ENCODE assay signal across 10 cellular contexts in genomic region chr6:8065519-8065911, GRCh38. TPM values are rescaled to one million over a fixed set of nuclear protein-coding genes. Genes with fewer than 3 reads are reported as not detected.
DNase-seq lines count a peak whose midpoint lies in the region; ATAC-seq, FAIRE-seq and TF ChIP-seq lines count a peak whose summit lies in the region.
"Had no signal": no experiment of that assay in that cellular context is flagged by ENCODE, and none has a peak within 500 bp of the region (broad histone marks: within the 10 kb centered on the region; RNA-seq: fewer than 3 reads in every experiment).

No MANE protein-coding gene starts in this region.

- H3K36me3 ChIP-seq in OCI-LY1 (ENCODE audit: insufficient read depth, low read length) = peaks cover 11% of the 10 kb centered on the region
- H3K36me3 ChIP-seq: transverse colon had no signal

- H2AFZ ChIP-seq in OCI-LY1 (ENCODE audit: low read length) = peak overlapping the region; percentile 92

- no peak overlapping the region for H3K4me2 ChIP-seq in OCI-LY1 (ENCODE audit: low read length)

- DNase-seq in GM12892 (ENCODE audit: insufficient read length) = no peak
- DNase-seq in kidney glomerular epithelial cell (lab: John Stamatoyannopoulos, UW) = peak; percentile 41
- DNase-seq in NCI-H1092 treated with DMSO at 0.1 percent for 48 hours (lab: John Stamatoyannopoulos, UW) = no peak
- DNase-seq in RWPE1 (ENCODE audit: low spot score) = no peak
- DNase-seq in Right ventricle myocardium inferior (ENCODE audit: missing footprints) = no peak
- no peak for DNase-seq in central memory CD4-positive, alpha-beta T cell
- DNase-seq: transverse colon had no signal

- no peaks in the 10 kb centered on the region for H3K79me2 ChIP-seq in OCI-LY1 (ENCODE audit: insufficient read depth, low read length)

- no peaks in the 10 kb centered on the region for H3K9me3 ChIP-seq in OCI-LY1 (ENCODE audit: low read length)
- H3K9me3 ChIP-seq: transverse colon had no signal

- peaks cover 27% of the 10 kb centered on the region for H3K4me1 ChIP-seq in OCI-LY1 (ENCODE audit: insufficient read depth, low read length, severe bottlenecking)

- ATAC-seq in GM21717 (IDR thresholded peaks at IDR 0.05; ENCODE audit: unreplicated experiment) (peak; percentile 45), Right ventricle myocardium inferior (no peak)

- no peak overlapping the region for H3K4me3 ChIP-seq in OCI-LY1 (ENCODE audit: low read depth, low read length, poor library complexity, severe bottlenecking)

- no peak overlapping the region for H3K9ac ChIP-seq in OCI-LY1 (ENCODE audit: low read length)

- TF ChIP-seq CTCF in OCI-LY1 (IDR thresholded peaks at IDR 0.05; ENCODE audit: low read length) = no peak
- no peak for TF ChIP-seq CTCF in RWPE1 (conservative IDR thresholded peaks at IDR 0.05; ENCODE audit: low read depth)

- POLR2A ChIA-PET in RWPE1 (lab: Yijun Ruan, JAX; ENCODE audit: low non-redundant PET) = no interaction called here

- FAIRE-seq in GM12892 (lab: Jason Lieb, UNC) = peak; percentile 80
- FAIRE-seq: islet of Langerhans had no signal

- TF ChIP-seq POLR2A in GM12892 (IDR thresholded peaks at IDR 0.05; ENCODE audit: low read depth, low read length) = no peak

- 0 out of 2 replicates have a peak, but pooled peaks cover 2% of the 10 kb centered on the region for H3F3A ChIP-seq in OCI-LY1 (ENCODE audit: insufficient read depth, low read length)

- H3K27ac ChIP-seq in OCI-LY1 (ENCODE audit: low read depth, low read length, poor library complexity, severe bottlenecking) (no peak overlapping the region), RWPE1 (no peak overlapping the region)

- no peaks in the 10 kb centered on the region for H3K9me2 ChIP-seq in OCI-LY1 (ENCODE audit: low read depth, low read length)

- intact Hi-C loops in Right ventricle myocardium inferior (cut with DNase I) = no loop called here

- CTCF ChIA-PET in RWPE1 (lab: Yijun Ruan, JAX) = interaction anchor here (0.6 kb wide), 1 partner anchor 12 kb away, joined by 3 read pairs; no protein-coding TSS in a partner anchor

- H4K20me1 ChIP-seq in OCI-LY1 (ENCODE audit: insufficient read depth, low read length) = no peaks in the 10 kb centered on the region

- no peaks in the 10 kb centered on the region for H3K27me3 ChIP-seq in OCI-LY1 (ENCODE audit: insufficient read depth, low read length)
- H3K27me3 ChIP-seq: transverse colon had no signal

RNA-seq across cellular contexts. Expression of gene BLOC1S5, which starts 1.3 kb away (rescaled TPM):
- polyA plus RNA-seq in GM12892 (2012; ENCODE audit: missing spikeins) = 11.5 TPM
- total RNA-seq in Right ventricle myocardium inferior = 8.1 TPM

RNA-seq across cellular contexts. Expression of gene EEF1E1, which starts 36.8 kb away (rescaled TPM):
- 73.4 TPM for polyA plus RNA-seq in GM12892 (2012; ENCODE audit: missing spikeins)
- total RNA-seq in Right ventricle myocardium inferior = 13.3 TPM
